17 cellular contexts compared by ENCODE assay signal in genomic region chr2:217800433-217801114, GRCh38.
DNase-seq lines count a peak whose midpoint lies in the region; ATAC-seq and TF ChIP-seq lines count a peak whose summit lies in the region.
"Had no signal": no experiment of that assay in that cellular context is flagged by ENCODE, and none has a peak within 500 bp of the region (broad histone marks: within the 10 kb centered on the region; RNA-seq: fewer than 3 reads in every experiment).

No MANE protein-coding gene starts in this region.

- no peak overlapping the region for H3K4me3 Mint-ChIP-seq in progenitor cell of endocrine pancreas (ENCODE audit: low read depth)
- H3K4me3 Mint-ChIP-seq: activated CD8-positive, alpha-beta memory T cell treated with anti-CD3 and anti-CD28 coated beads, Interleukin-2, amount 10 ng/mL, durations not matched to agents 7 days and 5 days; effector memory CD8-positive, alpha-beta T cell had no signal

- peaks cover 3% of the 10 kb centered on the region for H3K4me1 Mint-ChIP-seq in progenitor cell of endocrine pancreas (ENCODE audit: low read depth)

- H3K27me3 ChIP-seq in muscle layer of colon (ENCODE audit: control insufficient read depth in 1 of 2, insufficient read depth in 2 of 2, low read length in 2 of 2) (no peaks in the 10 kb centered on the region), testis (no peaks in the 10 kb centered on the region)
- H3K27me3 ChIP-seq: hepatocyte had no signal

- 85 to 89% methylated on average over 10 of the region's 10 CpGs for WGBS in testis, 2 donors

- POLR2A ChIA-PET in HEK293 (lab: Yijun Ruan, JAX) = no interaction called here

- H3K4me1 ChIP-seq in HEK293 (ENCODE audit: control insufficient read depth, insufficient read depth, low read length) = no peaks in the 10 kb centered on the region
- H3K4me1 ChIP-seq in muscle layer of colon (ENCODE audit: insufficient read depth, low read length) = peaks cover 28% of the 10 kb centered on the region
- H3K4me1 ChIP-seq in testis = peaks cover 31% of the 10 kb centered on the region

- H3K4me3 ChIP-seq in HEK293 (ENCODE audit: low read depth, low read length) (no peak overlapping the region), coronary artery (no peak overlapping the region), muscle layer of colon (ENCODE audit: low read depth in 1 of 2, low read length in 2 of 2) (no peak overlapping the region), testis (no peak overlapping the region)
- H3K4me3 ChIP-seq: hepatocyte had no signal

- CTCF ChIA-PET in HEK293 (lab: Yijun Ruan, JAX) = interaction anchor here (1.2 to 5.4 kb wide), 2 partner anchors 9 to 11 kb away, joined by 4 to 33 read pairs; no protein-coding TSS in a partner anchor

- H3K9ac ChIP-seq in muscle layer of colon (ENCODE audit: low read length) = no peak overlapping the region

- peaks cover 3% of the 10 kb centered on the region for H3K27me3 Mint-ChIP-seq in progenitor cell of endocrine pancreas
- H3K27me3 Mint-ChIP-seq: activated CD8-positive, alpha-beta memory T cell treated with anti-CD3 and anti-CD28 coated beads, Interleukin-2, amount 10 ng/mL, durations not matched to agents 7 days and 5 days had no signal

- H3K9me3 Mint-ChIP-seq in progenitor cell of endocrine pancreas (ENCODE audit: low read depth) = no peaks in the 10 kb centered on the region
- H3K9me3 Mint-ChIP-seq: effector memory CD8-positive, alpha-beta T cell had no signal

- H3K27ac ChIP-seq in HEK293 (ENCODE audit: extremely low read depth, low read depth, low read length) (no peak overlapping the region), coronary artery (peak overlapping the region; percentile 12 to 73), muscle layer of colon (ENCODE audit: low read depth, low read length) (peak overlapping the region; percentile 48), testis (peak overlapping the region; percentile 44 to 59)
- H3K27ac ChIP-seq: hepatocyte had no signal

- DNase-seq in coronary artery (ENCODE audit: low spot score) = peak; percentile 75
- DNase-seq in testis = no peak
- DNase-seq in OCI-M1 (lab: John Stamatoyannopoulos, UW) = no peak
- DNase-seq in progenitor cell of endocrine pancreas (ENCODE audit: low spot score, unreplicated experiment) = no peak
- DNase-seq: activated CD4-positive, CD25-positive, alpha-beta regulatory T cell treated with anti-CD3 and anti-CD28 coated beads, Interleukin-2, amount 50 U/mL, for 72 hours; activated CD8-positive, alpha-beta memory T cell treated with anti-CD3 and anti-CD28 coated beads, Interleukin-2, amount 10 ng/mL, durations not matched to agents 7 days and 5 days; amniotic stem cell; effector memory CD8-positive, alpha-beta T cell; mesenchymal stem cell; NCI-H1105; NCI-H526; stimulated activated naive CD4-positive, alpha-beta T cell treated with Interleukin-2 at 50 U/mL for 16 hours had no signal

- intact Hi-C loops in testis (cut with DNase I; ENCODE audit: low total_unique reads) = no loop called here

- ATAC-seq in SK-N-SH treated with all-trans-retinoic acid at 6 μM for 48 hours = no peak
- ATAC-seq: activated CD8-positive, alpha-beta memory T cell treated with anti-CD3 and anti-CD28 coated beads, Interleukin-2, amount 10 ng/mL, durations not matched to agents 7 days and 5 days; effector memory CD8-positive, alpha-beta T cell had no signal

- no peak overlapping the region for H3K27ac Mint-ChIP-seq in progenitor cell of endocrine pancreas
- H3K27ac Mint-ChIP-seq: activated CD8-positive, alpha-beta memory T cell treated with anti-CD3 and anti-CD28 coated beads, Interleukin-2, amount 10 ng/mL, durations not matched to agents 7 days and 5 days; activated T-helper 2 cell treated with anti-CD3 and anti-CD28 coated beads, Interferon-gamma antibody, Interleukin-2, Interleukin-4, amounts not matched to agents 10 μg/mL and 5 μg/mL and 100 μg/mL, durations not matched to agents 14 hours and 24 hours and 36 hours had no signal

- TF ChIP-seq POLR2A in testis (IDR thresholded peaks at IDR 0.05) = no peak

- no peaks in the 10 kb centered on the region for H3K9me3 ChIP-seq in HEK293 (ENCODE audit: control insufficient read depth, insufficient read depth, low read depth, low read length)
- H3K9me3 ChIP-seq in muscle layer of colon (ENCODE audit: low read length) = no peaks in the 10 kb centered on the region
- no peaks in the 10 kb centered on the region for H3K9me3 ChIP-seq in testis

- TF ChIP-seq CTCF in HEK293 (tag by site-specific recombination; IDR thresholded peaks at IDR 0.05) (no peak), coronary artery (IDR thresholded peaks at IDR 0.05) (no peak), testis (IDR thresholded peaks at IDR 0.05) (no peak), progenitor cell of endocrine pancreas (IDR thresholded peaks at IDR 0.05; ENCODE audit: unreplicated experiment) (no peak)

- H3K36me3 Mint-ChIP-seq in progenitor cell of endocrine pancreas (ENCODE audit: insufficient read depth) = no peaks in the 10 kb centered on the region

- H3K36me3 ChIP-seq in HEK293 (ENCODE audit: control insufficient read depth in 2 of 2, insufficient read depth in 1 of 2, low read length in 2 of 2) (no peaks in the 10 kb centered on the region), muscle layer of colon (ENCODE audit: insufficient read depth, low read length) (peaks cover 52% of the 10 kb centered on the region), testis (ENCODE audit: low read depth, missing control alignments) (no peaks in the 10 kb centered on the region)

TF ChIP-seq in HEK293, 187 proteins besides CTCF, POLR2A, EP300 and RAD21:
- TF ChIP-seq ZNF747 (tag by site-specific recombination; IDR thresholded peaks at IDR 0.05) (no peak), ZBTB11 (tag by site-specific recombination; conservative IDR thresholded peaks at IDR 0.05; ENCODE audit: low read depth) (no peak), GLIS1 (tag by site-specific recombination; IDR thresholded peaks at IDR 0.05) (peak; percentile 75), ZNF335 (tag by site-specific recombination; conservative IDR thresholded peaks at IDR 0.05) (no peak)

TF ChIP-seq in SK-N-SH treated with all-trans-retinoic acid at 6 μM for 48 hours, 23 proteins besides CTCF, POLR2A, EP300 and RAD21:
- no peak for TF ChIP-seq ZNF565 (CRISPR knock-in tag; conservative IDR thresholded peaks at IDR 0.05; ENCODE audit: low read depth)
- no peak for TF ChIP-seq ISL1 (CRISPR knock-in tag; IDR thresholded peaks at IDR 0.05)
- no peak for TF ChIP-seq TOX (CRISPR knock-in tag; IDR thresholded peaks at IDR 0.05; ENCODE audit: borderline replicate concordance)
